Comparison of ENCODE assay signal across 8 cellular contexts in the genomic region with DNA sequence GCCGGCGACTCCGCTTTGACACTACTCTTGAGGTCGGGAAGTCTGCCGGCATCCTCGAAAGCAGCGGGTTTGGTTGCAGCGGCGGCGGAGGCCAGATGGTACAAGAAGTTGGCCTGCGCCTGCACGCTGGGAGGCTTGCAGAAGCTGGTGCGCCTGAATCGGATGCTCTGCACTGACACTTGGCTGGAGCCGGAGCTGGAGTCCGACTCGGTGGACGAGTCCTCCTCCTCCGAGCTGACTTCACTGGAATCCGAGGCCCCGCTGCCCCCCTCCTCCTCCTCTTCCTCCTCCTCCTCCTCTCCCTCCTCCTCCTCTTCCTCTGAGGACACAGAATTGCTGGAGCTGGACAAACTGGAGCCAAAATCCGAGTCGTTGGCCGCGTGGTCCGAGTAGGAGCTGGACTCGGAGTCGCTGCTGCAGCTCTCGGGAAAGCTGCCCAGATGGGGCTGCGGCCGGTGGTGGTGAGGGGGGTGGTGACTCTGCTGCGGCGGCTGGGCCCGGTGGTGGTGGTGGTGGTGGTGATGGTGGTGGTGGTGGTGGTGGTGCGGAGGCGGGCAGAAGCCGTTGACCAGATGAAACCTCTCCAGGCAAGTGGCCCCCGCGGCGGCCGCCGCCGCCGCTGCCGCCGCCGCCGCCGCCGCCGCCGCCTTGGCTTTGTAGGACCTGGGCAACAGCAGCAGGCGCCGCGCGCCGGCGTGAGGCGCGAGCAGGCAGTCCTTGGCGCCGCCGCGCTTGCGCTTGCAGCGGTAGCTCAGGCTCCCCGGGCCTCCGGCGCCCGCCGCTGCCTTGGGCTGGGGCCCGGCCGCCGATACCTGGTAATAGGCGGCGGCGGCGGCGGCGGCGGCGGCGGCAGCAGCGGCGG. TPM values are rescaled to one million over a fixed set of nuclear protein-coding genes. Genes with fewer than 3 reads are reported as not detected.
DNase-seq lines count a peak whose midpoint lies in the region; ATAC-seq and TF ChIP-seq lines count a peak whose summit lies in the region.

No MANE protein-coding gene starts in this region.

- H3K23ac ChIP-seq in IMR-90 (ENCODE audit: low read depth, low read length): peak overlapping the region; percentile 83; the same call in 1 of the 2 replicates

- DNase-seq in IMR-90: peak; percentile 78
- peak; percentile 67 for DNase-seq in activated CD4-positive, alpha-beta T cell treated with anti-CD3 and anti-CD28 coated beads for 48 hours
- no peak for DNase-seq in effector memory CD4-positive, alpha-beta T cell
- peak; percentile 63 to 80 for DNase-seq in lung microvascular endothelial cell (ENCODE audit: low read depth in 2 of 2)
- DNase-seq in substantia nigra (lab: John Stamatoyannopoulos, UW): peak in 34 of 49 donors; percentile 34 to 79 (median 56)
- DNase-seq in NK-92 treated with Interleukin-12 subunit alpha and Interleukin-12 subunit beta, amount 100 ng/mL, for 24 hours (lab: John Stamatoyannopoulos, UW): no peak

- H4K91ac ChIP-seq in IMR-90 (ENCODE audit: insufficient read depth, low read depth, low read length): peak overlapping the region; percentile 24; the same call in 1 of the 2 replicates

- peak overlapping the region; percentile 71 for H3K4me2 ChIP-seq in IMR-90 (ENCODE audit: low read depth, low read length)

- TF ChIP-seq RAD21 in IMR-90 (IDR thresholded peaks at IDR 0.05; ENCODE audit: low read length): peak; percentile 10; the same call in 1 of the 2 replicates

- intact Hi-C loops in IMR-90 (cut with micrococcal nuclease): loop anchor here (1.0 to 5.0 kb wide), 3 partner anchors 18 to 216 kb away; partner anchors contain the start of gene MLLT10

- H4K20me1 ChIP-seq in IMR-90 (ENCODE audit: insufficient read depth, low read length): no peaks in the 10 kb centered on the region

- CTCF ChIA-PET in IMR-90 (lab: Yijun Ruan, JAX): interaction anchor here (0.7 to 1.7 kb wide), 3 partner anchors 20 to 215 kb away, joined by 3 read pairs; no protein-coding TSS in a partner anchor

- no peak for TF ChIP-seq POLR2A in IMR-90 (IDR thresholded peaks at IDR 0.05; ENCODE audit: low read depth, low read length)

- peak overlapping the region; percentile 95 for H2AFZ ChIP-seq in IMR-90 (replicated peaks; ENCODE audit: low read length, poor library complexity)

- in situ Hi-C loops in IMR-90 (cut with MboI; ENCODE audit: low sequenced_read_pairs): loop anchor here (25.0 kb wide), 3 partner anchors 796 to 1096 kb away; partner anchors contain the start of genes BMI1 and COMMD3

- H3K79me1 ChIP-seq in IMR-90 (ENCODE audit: low read depth in 1 of 2, low read length in 2 of 2): peaks cover 0 to 3% of the 10 kb centered on the region in 2 experiments; a peak in 1 of 4 replicates

- peak overlapping the region; percentile 10; the same call in 1 of the 2 replicates for H3K18ac ChIP-seq in IMR-90 (ENCODE audit: low read depth, low read length)

- H3K56ac ChIP-seq in IMR-90 (ENCODE audit: extremely low read depth, insufficient read depth, low read length): peak overlapping the region; percentile 24; the same call in 1 of the 2 replicates

- H3K27me3 ChIP-seq in IMR-90 (ENCODE audit: control insufficient read depth, insufficient read depth, low read length): no peaks in the 10 kb centered on the region
- H3K27me3 ChIP-seq in effector memory CD4-positive, alpha-beta T cell (replicated peaks; ENCODE audit: control insufficient read depth, insufficient read depth, low read length, poor library complexity, severe bottlenecking): peaks cover 83% of the 10 kb centered on the region

- H2AK9ac ChIP-seq in IMR-90 (replicated peaks; ENCODE audit: low read depth, low read length, poor library complexity): no peak overlapping the region

- ATAC-seq in GM21619 (IDR thresholded peaks at IDR 0.05; ENCODE audit: unreplicated experiment) (peak; percentile 55), IMR-90 (ENCODE audit: low read depth) (peak; percentile 62)

- H3K4me3 ChIP-seq in IMR-90 (ENCODE audit: insufficient read depth, low read depth, low read length): peak overlapping the region; percentile 95
- H3K4me3 ChIP-seq in effector memory CD4-positive, alpha-beta T cell (ENCODE audit: insufficient read depth, low read depth, low read length, poor library complexity, severe bottlenecking): peak overlapping the region; percentile 36

- no peak overlapping the region for H2BK15ac ChIP-seq in IMR-90 (ENCODE audit: low read depth, low read length)

- H2BK120ac ChIP-seq in IMR-90 (ENCODE audit: low read depth, low read length): peak overlapping the region; percentile 46; the same call in 1 of the 2 replicates

- 0 out of 2 replicates have a peak overlapping the region, but pooled peaks have one; percentile 30 for H3K14ac ChIP-seq in IMR-90 (replicated peaks; ENCODE audit: low read depth, low read length)

- BruUV-seq in IMR-90 (replicated peaks; lab: Mats Ljungman, UMichigan): no TSS peak

- no peak overlapping the region for H2BK20ac ChIP-seq in IMR-90 (ENCODE audit: low read depth, low read length)

- no peak for TF ChIP-seq CTCF in IMR-90 (conservative IDR thresholded peaks at IDR 0.05; ENCODE audit: low read depth, low read length)

- no peaks in the 10 kb centered on the region for H3K9me1 ChIP-seq in IMR-90 (ENCODE audit: insufficient read depth, low read length)

- H3K36me3 ChIP-seq in ES-I3 (ENCODE audit: insufficient read depth, low read length) (no peaks in the 10 kb centered on the region), IMR-90 (ENCODE audit: control insufficient read depth, insufficient read depth, low read length) (no peaks in the 10 kb centered on the region)
- no peaks in the 10 kb centered on the region for H3K36me3 ChIP-seq in effector memory CD4-positive, alpha-beta T cell (ENCODE audit: control insufficient read depth, insufficient read depth, low read length)

- H2BK5ac ChIP-seq in IMR-90 (ENCODE audit: low read depth, low read length, poor library complexity, severe bottlenecking): peak overlapping the region; percentile 10

- H4K5ac ChIP-seq in IMR-90 (ENCODE audit: low read depth, low read length): 0 out of 2 replicates have a peak overlapping the region, but pooled peaks have one; percentile 4

- H3K4me1 ChIP-seq in ES-I3 (ENCODE audit: insufficient read depth, low read length): peaks cover 36% of the 10 kb centered on the region
- peaks cover 2% of the 10 kb centered on the region; the same call in 1 of the 2 replicates for H3K4me1 ChIP-seq in IMR-90 (ENCODE audit: control insufficient read depth, insufficient read depth, low read length)
- H3K4me1 ChIP-seq in effector memory CD4-positive, alpha-beta T cell (ENCODE audit: control insufficient read depth, insufficient read depth, low read length, poor library complexity, severe bottlenecking): peaks cover 34% of the 10 kb centered on the region

- H3K9ac ChIP-seq in ES-I3 (ENCODE audit: low read depth, low read length): peak overlapping the region; percentile 70; the same call in 1 of the 2 replicates
- peak overlapping the region; percentile 64 for H3K9ac ChIP-seq in IMR-90 (ENCODE audit: low read depth, low read length)

- no peak overlapping the region for H2AK5ac ChIP-seq in IMR-90 (ENCODE audit: low read depth, low read length)

- POLR2A ChIA-PET in IMR-90 (lab: Charles Lee; ENCODE audit: unreplicated experiment): interaction anchor here (0.5 to 1.4 kb wide), 3 partner anchors 9 to 902 kb away, joined by 3 read pairs; partner anchors contain the start of gene SKIDA1

- H3K27ac ChIP-seq in IMR-90 (ENCODE audit: insufficient read depth, low read length) (peak overlapping the region; percentile 71), substantia nigra (ENCODE audit: low read depth, low read length, poor library complexity, severe bottlenecking) (peak overlapping the region; percentile 19)
- no peak overlapping the region for H3K27ac ChIP-seq in effector memory CD4-positive, alpha-beta T cell (ENCODE audit: insufficient read depth, low read length, poor library complexity, severe bottlenecking)

- H4K8ac ChIP-seq in IMR-90 (ENCODE audit: low read depth in 2 of 2, low read length in 2 of 2): peak overlapping the region in 1 of 2 experiments; percentile 29; a peak in 1 of 4 replicates

- H3K9me3 ChIP-seq in ES-I3 (ENCODE audit: control insufficient read depth, insufficient read depth, low read length) (no peaks in the 10 kb centered on the region), IMR-90 (ENCODE audit: control insufficient read depth, insufficient read depth, low read length) (no peaks in the 10 kb centered on the region)
- H3K9me3 ChIP-seq in effector memory CD4-positive, alpha-beta T cell (ENCODE audit: control insufficient read depth, low read length): no peaks in the 10 kb centered on the region

- 0% methylated on average over 24 of the region's 85 CpGs; no CpG with 5 or more reads in 1 of the 2 experiments for WGBS in IMR-90 (ENCODE audit: extremely low coverage in 2 of 2, insufficient read length in 1 of 2), 2 experiments

- dilution Hi-C loops in IMR-90 (cut with HindIII; ENCODE audit: low sequenced_read_pairs, unreplicated experiment): no loop called here

- peak overlapping the region; percentile 64; the same call in 1 of the 2 replicates for H3K4ac ChIP-seq in IMR-90 (ENCODE audit: low read depth, low read length)

TF ChIP-seq in IMR-90, 13 proteins besides CTCF, POLR2A, EP300 and RAD21:
- 0 out of 2 replicates have a peak, but pooled peaks have one; percentile 21 for TF ChIP-seq MXI1 (IDR thresholded peaks at IDR 0.05; ENCODE audit: borderline replicate concordance, low read depth, low read length)
- TF ChIP-seq, protein P1, sequence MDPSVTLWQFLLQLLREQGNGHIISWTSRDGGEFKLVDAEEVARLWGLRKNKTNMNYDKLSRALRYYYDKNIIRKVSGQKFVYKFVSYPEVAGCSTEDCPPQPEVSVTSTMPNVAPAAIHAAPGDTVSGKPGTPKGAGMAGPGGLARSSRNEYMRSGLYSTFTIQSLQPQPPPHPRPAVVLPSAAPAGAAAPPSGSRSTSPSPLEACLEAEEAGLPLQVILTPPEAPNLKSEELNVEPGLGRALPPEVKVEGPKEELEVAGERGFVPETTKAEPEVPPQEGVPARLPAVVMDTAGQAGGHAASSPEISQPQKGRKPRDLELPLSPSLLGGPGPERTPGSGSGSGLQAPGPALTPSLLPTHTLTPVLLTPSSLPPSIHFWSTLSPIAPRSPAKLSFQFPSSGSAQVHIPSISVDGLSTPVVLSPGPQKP (IDR thresholded peaks at IDR 0.05; ENCODE audit: borderline replicate concordance, low read depth, low read length): no peak

RNA-seq across cellular contexts. Expression of gene SKIDA1, which starts 9.0 kb away (rescaled TPM):
- total RNA-seq in IMR-90 (2012; rRNA removed) (0.56 and 0.72 TPM in 2 replicates), lung microvascular endothelial cell (1.1 and 1.4 TPM in 2 replicates)
- 0.24 and 0.36 TPM in 2 replicates for polyA plus RNA-seq in IMR-90 (2012; rRNA removed)
- 0.16 and 0.42 TPM in 2 replicates for polyA plus RNA-seq in IMR-90 (2012; cell fraction: cytosol; rRNA removed)
- 0.36 and 2.0 TPM in 2 replicates for polyA plus RNA-seq in IMR-90 (2012; cell fraction: nucleus; rRNA removed; ENCODE audit: low replicate concordance)

RNA-seq across cellular contexts. Expression of gene MLLT10, which starts 17.5 kb away (rescaled TPM):
- total RNA-seq in IMR-90 (2012; rRNA removed): 29.0 and 31.9 TPM in 2 replicates
- polyA plus RNA-seq in IMR-90 (2012; rRNA removed): 22.5 and 23.9 TPM in 2 replicates
- polyA plus RNA-seq in IMR-90 (2012; cell fraction: cytosol; rRNA removed): 7.2 and 17.6 TPM in 2 replicates
- polyA plus RNA-seq in IMR-90 (2012; cell fraction: nucleus; rRNA removed; ENCODE audit: low replicate concordance): 27.3 and 103 TPM in 2 replicates
- 28.1 and 46.6 TPM in 2 replicates for total RNA-seq in lung microvascular endothelial cell

Comparison
In these comparisons a context has a peak if more than half of its experiments do, and no peak if none do; other contexts are left out.
1. DNase-seq: peak in IMR-90 (single experiment), activated CD4-positive, alpha-beta T cell treated with anti-CD3 and anti-CD28 coated beads for 48 hours (single experiment), lung microvascular endothelial cell (2 of 2) and substantia nigra (34 of 49); none in effector memory CD4-positive, alpha-beta T cell (0 of 3) and NK-92 treated with Interleukin-12 subunit alpha and Interleukin-12 subunit beta, amount 100 ng/mL, for 24 hours (single experiment).